Comparison of ENCODE assay signal across 1 cellular context in the genomic region with DNA sequence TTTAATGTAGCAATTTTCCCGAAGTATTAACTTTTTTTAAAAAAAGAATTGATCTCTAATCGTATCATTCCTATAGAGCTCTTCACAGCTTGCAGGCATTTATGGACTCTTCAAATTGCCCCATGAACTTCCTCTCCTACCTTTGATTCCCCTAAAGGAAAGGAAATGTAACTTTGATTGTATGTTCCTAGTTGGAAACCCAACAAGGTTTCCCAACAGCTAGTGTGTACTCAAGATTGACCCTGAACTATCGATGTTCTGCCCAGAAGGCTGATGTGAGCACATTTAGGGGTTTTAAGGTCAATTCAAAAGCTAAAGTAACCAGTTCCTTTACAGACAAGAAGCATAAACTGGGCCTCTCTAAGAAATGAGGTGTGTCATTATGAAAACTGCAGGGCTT.
TF ChIP-seq lines count a peak whose summit lies in the region.

No MANE protein-coding gene starts in this region.

TF ChIP-seq in liver, 16 proteins besides CTCF, POLR2A, EP300 and RAD21 (continued from another document):
- TF ChIP-seq, protein P1, sequence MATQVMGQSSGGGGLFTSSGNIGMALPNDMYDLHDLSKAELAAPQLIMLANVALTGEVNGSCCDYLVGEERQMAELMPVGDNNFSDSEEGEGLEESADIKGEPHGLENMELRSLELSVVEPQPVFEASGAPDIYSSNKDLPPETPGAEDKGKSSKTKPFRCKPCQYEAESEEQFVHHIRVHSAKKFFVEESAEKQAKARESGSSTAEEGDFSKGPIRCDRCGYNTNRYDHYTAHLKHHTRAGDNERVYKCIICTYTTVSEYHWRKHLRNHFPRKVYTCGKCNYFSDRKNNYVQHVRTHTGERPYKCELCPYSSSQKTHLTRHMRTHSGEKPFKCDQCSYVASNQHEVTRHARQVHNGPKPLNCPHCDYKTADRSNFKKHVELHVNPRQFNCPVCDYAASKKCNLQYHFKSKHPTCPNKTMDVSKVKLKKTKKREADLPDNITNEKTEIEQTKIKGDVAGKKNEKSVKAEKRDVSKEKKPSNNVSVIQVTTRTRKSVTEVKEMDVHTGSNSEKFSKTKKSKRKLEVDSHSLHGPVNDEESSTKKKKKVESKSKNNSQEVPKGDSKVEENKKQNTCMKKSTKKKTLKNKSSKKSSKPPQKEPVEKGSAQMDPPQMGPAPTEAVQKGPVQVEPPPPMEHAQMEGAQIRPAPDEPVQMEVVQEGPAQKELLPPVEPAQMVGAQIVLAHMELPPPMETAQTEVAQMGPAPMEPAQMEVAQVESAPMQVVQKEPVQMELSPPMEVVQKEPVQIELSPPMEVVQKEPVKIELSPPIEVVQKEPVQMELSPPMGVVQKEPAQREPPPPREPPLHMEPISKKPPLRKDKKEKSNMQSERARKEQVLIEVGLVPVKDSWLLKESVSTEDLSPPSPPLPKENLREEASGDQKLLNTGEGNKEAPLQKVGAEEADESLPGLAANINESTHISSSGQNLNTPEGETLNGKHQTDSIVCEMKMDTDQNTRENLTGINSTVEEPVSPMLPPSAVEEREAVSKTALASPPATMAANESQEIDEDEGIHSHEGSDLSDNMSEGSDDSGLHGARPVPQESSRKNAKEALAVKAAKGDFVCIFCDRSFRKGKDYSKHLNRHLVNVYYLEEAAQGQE (IDR thresholded peaks at IDR 0.05), result no peak
- TF ChIP-seq YY1 (IDR thresholded peaks at IDR 0.05) (peak; percentile 70), HNF4A (conservative IDR thresholded peaks at IDR 0.05) (peak; percentile 87 to 90), SP1 (IDR thresholded peaks at IDR 0.05) (peak; percentile 87), TAF1 (conservative IDR thresholded peaks at IDR 0.05) (no peak), HNF4G (IDR thresholded peaks at IDR 0.05) (peak; percentile 56), FOXA1 (IDR thresholded peaks at IDR 0.05) (peak; percentile 12), NR2F2 (IDR thresholded peaks at IDR 0.05) (peak; percentile 83), JUND (IDR thresholded peaks at IDR 0.05) (peak; percentile 47 to 64), FOXA2 (IDR thresholded peaks at IDR 0.05) (peak; percentile 57), EGR1 (IDR thresholded peaks at IDR 0.05; ENCODE audit: low read depth in 2 of 2) (peak; percentile 17 to 72)
- TF ChIP-seq, protein P2, sequence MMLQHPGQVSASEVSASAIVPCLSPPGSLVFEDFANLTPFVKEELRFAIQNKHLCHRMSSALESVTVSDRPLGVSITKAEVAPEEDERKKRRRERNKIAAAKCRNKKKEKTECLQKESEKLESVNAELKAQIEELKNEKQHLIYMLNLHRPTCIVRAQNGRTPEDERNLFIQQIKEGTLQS (IDR thresholded peaks at IDR 0.05), result no peak
- TF ChIP-seq, protein P3, sequence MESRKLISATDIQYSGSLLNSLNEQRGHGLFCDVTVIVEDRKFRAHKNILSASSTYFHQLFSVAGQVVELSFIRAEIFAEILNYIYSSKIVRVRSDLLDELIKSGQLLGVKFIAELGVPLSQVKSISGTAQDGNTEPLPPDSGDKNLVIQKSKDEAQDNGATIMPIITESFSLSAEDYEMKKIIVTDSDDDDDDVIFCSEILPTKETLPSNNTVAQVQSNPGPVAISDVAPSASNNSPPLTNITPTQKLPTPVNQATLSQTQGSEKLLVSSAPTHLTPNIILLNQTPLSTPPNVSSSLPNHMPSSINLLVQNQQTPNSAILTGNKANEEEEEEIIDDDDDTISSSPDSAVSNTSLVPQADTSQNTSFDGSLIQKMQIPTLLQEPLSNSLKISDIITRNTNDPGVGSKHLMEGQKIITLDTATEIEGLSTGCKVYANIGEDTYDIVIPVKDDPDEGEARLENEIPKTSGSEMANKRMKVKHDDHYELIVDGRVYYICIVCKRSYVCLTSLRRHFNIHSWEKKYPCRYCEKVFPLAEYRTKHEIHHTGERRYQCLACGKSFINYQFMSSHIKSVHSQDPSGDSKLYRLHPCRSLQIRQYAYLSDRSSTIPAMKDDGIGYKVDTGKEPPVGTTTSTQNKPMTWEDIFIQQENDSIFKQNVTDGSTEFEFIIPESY (IDR thresholded peaks at IDR 0.05), result no peak
- TF ChIP-seq, protein P4, sequence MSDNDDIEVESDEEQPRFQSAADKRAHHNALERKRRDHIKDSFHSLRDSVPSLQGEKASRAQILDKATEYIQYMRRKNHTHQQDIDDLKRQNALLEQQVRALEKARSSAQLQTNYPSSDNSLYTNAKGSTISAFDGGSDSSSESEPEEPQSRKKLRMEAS (IDR thresholded peaks at IDR 0.05), result peak; percentile 85
